Comparison of ENCODE assay signal across 8 cellular contexts in genomic region chr10:5811387-5811821, GRCh38. TPM values are rescaled to one million over a fixed set of nuclear protein-coding genes. Genes with fewer than 3 reads are reported as not detected.
DNase-seq lines count a peak whose midpoint lies in the region; ATAC-seq and TF ChIP-seq lines count a peak whose summit lies in the region.

No MANE protein-coding gene starts in this region.

- H2BK15ac ChIP-seq in mesendoderm (replicated peaks; ENCODE audit: low read depth): no peak overlapping the region

- H3K36me3 ChIP-seq in MM.1S (replicated peaks; ENCODE audit: insufficient read depth, low read length): no peaks in the 10 kb centered on the region; the same call in 1 of the 2 replicates
- no peaks in the 10 kb centered on the region for H3K36me3 ChIP-seq in mammary epithelial cell (ENCODE audit: insufficient read depth, low read length)
- H3K36me3 ChIP-seq in mesendoderm (ENCODE audit: control insufficient read depth, insufficient read depth, low read length): no peaks in the 10 kb centered on the region

- dilution Hi-C loops in mammary epithelial cell (cut with HindIII; ENCODE audit: low sequenced_read_pairs): no loop called here

- intact Hi-C loops in mammary epithelial cell (cut with micrococcal nuclease): loop anchor here (5.0 kb wide), 2 partner anchors 76 to 129 kb away; partner anchors contain the start of genes ANKRD16 and TASOR2

- H2AFZ ChIP-seq in MM.1S (ENCODE audit: low read length) (no peak overlapping the region), mammary epithelial cell (ENCODE audit: low read depth, low read length) (no peak overlapping the region)

- H3K56ac ChIP-seq in mesendoderm (ENCODE audit: low read length): peak overlapping the region; percentile 26

- H3K4me3 ChIP-seq in MM.1S (ENCODE audit: low read length) (peak overlapping the region; percentile 95), mammary epithelial cell (replicated peaks in 1 of 3; ENCODE audit: insufficient read depth in 1 of 3, low read depth in 2 of 3, low read length in 3 of 3) (peak overlapping the region; percentile 73 to 99 (median 76)), mesendoderm (ENCODE audit: low read length) (peak overlapping the region; percentile 2)

- TF ChIP-seq CTCF in MM.1S (IDR thresholded peaks at IDR 0.05; ENCODE audit: low read length): no peak
- no peak for TF ChIP-seq CTCF in mammary epithelial cell (conservative IDR thresholded peaks at IDR 0.05 in 1 of 2, IDR thresholded peaks at IDR 0.05 in 1 of 2; ENCODE audit: extremely low read depth in 1 of 2, insufficient read depth in 1 of 2, low read depth in 1 of 2, low read length in 2 of 2)

- H2AK5ac ChIP-seq in mesendoderm (ENCODE audit: low read length): no peak overlapping the region

- H3K79me2 ChIP-seq in MM.1S (ENCODE audit: low read length) (peaks cover 68% of the 10 kb centered on the region), mammary epithelial cell (ENCODE audit: insufficient read depth, low read length) (peaks cover 75% of the 10 kb centered on the region), mesendoderm (ENCODE audit: control insufficient read depth, insufficient read depth, low read length) (peaks cover 60% of the 10 kb centered on the region)

- H3K4me2 ChIP-seq in MM.1S (ENCODE audit: low read depth, low read length): peak overlapping the region; percentile 81
- peak overlapping the region; percentile 74 for H3K4me2 ChIP-seq in mammary epithelial cell (ENCODE audit: insufficient read depth, low read depth, low read length)
- H3K4me2 ChIP-seq in mesendoderm (ENCODE audit: low read length): peak overlapping the region; percentile 49

- in situ Hi-C loops in mammary epithelial cell (cut with MboI; ENCODE audit: low sequenced_read_pairs in 2 of 2): no loop called here

- H3F3A ChIP-seq in MM.1S (ENCODE audit: insufficient read depth, low read length): peaks cover 19% of the 10 kb centered on the region; the same call in 1 of the 2 replicates

- no peak overlapping the region for H4K5ac ChIP-seq in mesendoderm (ENCODE audit: low read length)

- no peaks in the 10 kb centered on the region for H3K27me3 ChIP-seq in MM.1S (replicated peaks; ENCODE audit: insufficient read depth, low read length)
- H3K27me3 ChIP-seq in mammary epithelial cell (ENCODE audit: insufficient read depth, low read length): no peaks in the 10 kb centered on the region
- H3K27me3 ChIP-seq in mesendoderm (ENCODE audit: insufficient read depth, low read length, poor library complexity): no peaks in the 10 kb centered on the region

- H3K23ac ChIP-seq in mesendoderm (ENCODE audit: low read length): no peak overlapping the region

- WGBS in mammary epithelial cell (ENCODE audit: low coverage, missing lambda C conversion rate): 0% methylated on average over 6 of the region's 6 CpGs
- no CpG with 5 or more reads among the region's 6 CpGs for WGBS in mesendoderm (ENCODE audit: extremely low coverage, insufficient coverage, low lambda C conversion rate)

- no peaks in the 10 kb centered on the region for H3K9me3 ChIP-seq in MM.1S (replicated peaks; ENCODE audit: insufficient read depth, low read length)
- no peaks in the 10 kb centered on the region for H3K9me3 ChIP-seq in mammary epithelial cell (replicated peaks; ENCODE audit: insufficient read depth, low read length)

- no peak for ATAC-seq in GM21367 (IDR thresholded peaks at IDR 0.05; ENCODE audit: unreplicated experiment)
- ATAC-seq in HG02840 (IDR thresholded peaks at IDR 0.05; ENCODE audit: low FRiP score, unreplicated experiment): no peak

- no peak overlapping the region for H3K18ac ChIP-seq in mesendoderm (ENCODE audit: low read length)

- H2BK120ac ChIP-seq in mesendoderm (ENCODE audit: low read depth, low read length): no peak overlapping the region

- DNase-seq in ELF-1 (ENCODE audit: low read depth, low spot score) (peak; percentile 62), MM.1S (no peak), mammary epithelial cell (peak; percentile 64), mesendoderm (peak; percentile 66), kidney glomerular epithelial cell (lab: John Stamatoyannopoulos, UW) (no peak), NCI-H2029 treated with DMSO at 0.1 percent for 48 hours (lab: John Stamatoyannopoulos, UW) (no peak)

- H3K9me2 ChIP-seq in MM.1S (replicated peaks; ENCODE audit: insufficient read depth, low read length): no peaks in the 10 kb centered on the region

- H3K79me1 ChIP-seq in mesendoderm (ENCODE audit: low read length): peaks cover 5% of the 10 kb centered on the region

- H4K8ac ChIP-seq in mesendoderm (ENCODE audit: low read depth, low read length): no peak overlapping the region

- CTCF ChIA-PET in mammary epithelial cell (lab: Charles Lee; ENCODE audit: low non-redundant PET): no interaction called here

- TSS peak; percentile 20 for BruUV-seq in mammary epithelial cell (replicated peaks; lab: Mats Ljungman, UMichigan)

- no peak overlapping the region for H2BK5ac ChIP-seq in mesendoderm (ENCODE audit: low read length)

- H4K20me1 ChIP-seq in MM.1S (ENCODE audit: insufficient read depth, low read length) (peaks cover 47% of the 10 kb centered on the region), mammary epithelial cell (ENCODE audit: insufficient read depth, low read length) (peaks cover 6% of the 10 kb centered on the region)

- peaks cover 28% of the 10 kb centered on the region for H3K4me1 ChIP-seq in MM.1S (ENCODE audit: low read length)
- H3K4me1 ChIP-seq in mammary epithelial cell (ENCODE audit: insufficient read depth, low read length): peaks cover 7% of the 10 kb centered on the region
- H3K4me1 ChIP-seq in mesendoderm (ENCODE audit: control insufficient read depth, low read depth, low read length): no peaks in the 10 kb centered on the region

- H3K27ac ChIP-seq in MM.1S (ENCODE audit: low read length) (no peak overlapping the region), mammary epithelial cell (ENCODE audit: insufficient read depth, low read depth, low read length) (no peak overlapping the region), mesendoderm (ENCODE audit: low read depth, low read length) (no peak overlapping the region)

- H3K9ac ChIP-seq in MM.1S (ENCODE audit: low read length) (peak overlapping the region; percentile 98; the same call in 1 of the 2 replicates), mammary epithelial cell (ENCODE audit: insufficient read depth, low read length) (peak overlapping the region; percentile 85), mesendoderm (ENCODE audit: low read length) (peak overlapping the region; percentile 55)

- H3K4ac ChIP-seq in mesendoderm (ENCODE audit: low read depth, low read length): no peak overlapping the region

RNA-seq across cellular contexts. Expression of gene GDI2, which starts 1.8 kb away (rescaled TPM):
- 100 to 1,000 TPM; 202 to 306 TPM for total RNA-seq in mammary epithelial cell
- polyA plus RNA-seq in mammary epithelial cell: 193 TPM
- polyA minus RNA-seq in mammary epithelial cell: 201 TPM
- polyA plus RNA-seq in mesendoderm (2013, experiment 1 of 2): 276 TPM
- 274 TPM for polyA plus RNA-seq in mesendoderm (2013, experiment 2 of 2)

Comparison
In these comparisons a context has a peak if more than half of its experiments do, and no peak if none do; other contexts are left out.
1. DNase-seq: peak in ELF-1 (single experiment), mammary epithelial cell (single experiment) and mesendoderm (single experiment); none in MM.1S (single experiment), kidney glomerular epithelial cell (single experiment) and NCI-H2029 treated with DMSO at 0.1 percent for 48 hours (single experiment).
2. H3K4me3 ChIP-seq: peak in every context shown above with its lines; median percentile 95 in MM.1S; 76 in mammary epithelial cell; 2 in mesendoderm.
3. Peak in every context shown above with its lines, with median percentiles within 50 percentile points of each other: H3K4me2 ChIP-seq and H3K9ac ChIP-seq.